In the genomic region with DNA sequence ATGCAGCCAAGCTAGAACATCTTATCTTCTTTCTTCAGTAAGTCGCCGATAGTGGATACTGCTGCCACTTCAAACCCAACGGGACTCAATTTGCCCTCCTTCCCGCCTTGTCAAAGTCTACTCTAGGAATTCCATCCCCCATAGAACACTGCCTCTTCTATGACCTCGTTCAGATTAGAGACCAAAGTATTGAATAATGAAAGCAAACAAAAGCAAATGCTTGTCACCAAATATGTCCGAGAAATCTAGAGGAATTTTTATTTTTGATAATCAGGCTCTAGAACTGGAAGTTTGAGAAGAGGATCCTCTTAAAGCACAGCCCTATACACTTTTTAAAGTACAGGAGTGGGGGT, we compare ENCODE assay signal across 8 cellular contexts. TPM values are rescaled to one million over a fixed set of nuclear protein-coding genes. Genes with fewer than 3 reads are reported as not detected.
A peak's percentile ranks its signal among the peaks of the same experiment; 100 is the strongest.
DNase-seq lines count a peak whose midpoint lies in the region; ATAC-seq and TF ChIP-seq lines count a peak whose summit lies in the region.

No MANE protein-coding gene starts in this region.

- CTCF ChIA-PET in Panc1 (lab: Charles Lee), result no interaction called here

- H3K27me3 ChIP-seq in Panc1 (ENCODE audit: control insufficient read depth, insufficient read depth, low read length), result no peaks in the 10 kb centered on the region
- no peaks in the 10 kb centered on the region for H3K27me3 ChIP-seq in esophagus muscularis mucosa

- H3K9me3 ChIP-seq in ES-I3 (ENCODE audit: control insufficient read depth, insufficient read depth, low read length) (no peaks in the 10 kb centered on the region), Panc1 (ENCODE audit: control insufficient read depth, insufficient read depth, low read depth, low read length) (no peaks in the 10 kb centered on the region), esophagus muscularis mucosa (no peaks in the 10 kb centered on the region)

- ATAC-seq in Panc1, result peak; percentile 7
- ATAC-seq in esophagus mucosa, result no peak

- H3K27ac ChIP-seq in Panc1 (ENCODE audit: low read length), result peak overlapping the region; percentile 89
- H3K27ac ChIP-seq in esophagus muscularis mucosa (replicated peaks in 1 of 4), result peak overlapping the region; percentile 88 to 96 (median 92)

- H3K4me3 ChIP-seq in Panc1 (ENCODE audit: low read depth in 2 of 2, low read length in 2 of 2) (peak overlapping the region; percentile 84 to 100), esophagus muscularis mucosa (peak overlapping the region; percentile 91 to 97 (median 94))

- in situ Hi-C loops in Panc1 (cut with HindIII; ENCODE audit: low pct_unique_long_range_greater_than_20kb, low sequenced_read_pairs), result no loop called here

- DNase-seq in Panc1 (ENCODE audit: low read depth, low spot score) (no peak), esophagus muscularis mucosa (ENCODE audit: extremely low spot score) (no peak), pons (ENCODE audit: low spot score) (peak; percentile 37), NCI-H446 (lab: John Stamatoyannopoulos, UW) (no peak), NCI-H2196 treated with DMSO at 0.1 percent for 48 hours (lab: John Stamatoyannopoulos, UW; ENCODE audit: unreplicated experiment) (no peak), SKM-1 (lab: John Stamatoyannopoulos, UW; ENCODE audit: unreplicated experiment) (no peak)

- no peak for TF ChIP-seq POLR2A in esophagus muscularis mucosa (IDR thresholded peaks at IDR 0.05; ENCODE audit: low read depth)

- no peak for TF ChIP-seq EP300 in esophagus muscularis mucosa (IDR thresholded peaks at IDR 0.05)

- TF ChIP-seq CTCF in Panc1 (IDR thresholded peaks at IDR 0.05) (no peak), esophagus muscularis mucosa (IDR thresholded peaks at IDR 0.05) (no peak)

- intact Hi-C loops in Panc1 (cut with micrococcal nuclease; ENCODE audit: unreplicated experiment), result no loop called here
- intact Hi-C loops in esophagus muscularis mucosa (cut with DNase I), result no loop called here

- 12% methylated on average over 6 of the region's 6 CpGs for WGBS in esophagus muscularis mucosa

- H3K36me3 ChIP-seq in ES-I3 (ENCODE audit: insufficient read depth, low read length) (peaks cover 8% of the 10 kb centered on the region; the same call in 1 of the 2 replicates), Panc1 (ENCODE audit: control insufficient read depth, insufficient read depth, low read length) (peaks cover 25% of the 10 kb centered on the region), esophagus muscularis mucosa (peaks cover under 1 to 24% (median 9%) of the 10 kb centered on the region in 4 donors)

- POLR2A ChIA-PET in Panc1 (lab: Charles Lee), result interaction anchor here (0.6 to 0.7 kb wide), 4 partner anchors 15 to 437 kb away, joined by 5 to 12 read pairs (median 7); no protein-coding TSS in a partner anchor

- H3K4me1 ChIP-seq in ES-I3 (ENCODE audit: insufficient read depth, low read length) (no peaks in the 10 kb centered on the region), Panc1 (ENCODE audit: control insufficient read depth, insufficient read depth, low read length) (peaks cover 10% of the 10 kb centered on the region), esophagus muscularis mucosa (peaks cover 25 to 70% (median 60%) of the 10 kb centered on the region in 4 donors)

- peak overlapping the region; percentile 91 for H3K9ac ChIP-seq in ES-I3 (ENCODE audit: low read depth, low read length)

- BruUV-seq in Panc1 (replicated peaks; lab: Mats Ljungman, UMichigan), result TSS peak; percentile 67

RNA-seq across cellular contexts. Expression of gene RRAGC, which starts 0.9 kb away (rescaled TPM):
- total RNA-seq in Panc1 (2021; ENCODE audit: unreplicated experiment), result 44.3 TPM
- 32.0 TPM for polyA plus RNA-seq in Panc1 (2012; ENCODE audit: insufficient read length)
- total RNA-seq in esophagus muscularis mucosa, result 10 to 100 TPM; 18.3 to 26.3 (median 22.4) TPM
- 32.8 TPM for total RNA-seq in esophagus mucosa

RNA-seq across cellular contexts. Expression of gene MYCBP, which starts 12.7 kb away (rescaled TPM):
- total RNA-seq in Panc1 (2021; ENCODE audit: unreplicated experiment) (17.4 TPM), esophagus muscularis mucosa (10 to 100 TPM; 17.4 to 22.5 (median 21.2) TPM), esophagus mucosa (21.8 TPM)
- 15.0 TPM for polyA plus RNA-seq in Panc1 (2012; ENCODE audit: insufficient read length)

RNA-seq across cellular contexts. Expression of gene GJA9, which starts 20.9 kb away (rescaled TPM):
- total RNA-seq in Panc1 (2021; ENCODE audit: unreplicated experiment), result 0.10 TPM
- 0.27 TPM for polyA plus RNA-seq in Panc1 (2012; ENCODE audit: insufficient read length)
- total RNA-seq in esophagus muscularis mucosa, result not detected
- total RNA-seq in esophagus mucosa, result 0.44 TPM
